Comparison of ENCODE assay signal across 19 cellular contexts in the genomic region with DNA sequence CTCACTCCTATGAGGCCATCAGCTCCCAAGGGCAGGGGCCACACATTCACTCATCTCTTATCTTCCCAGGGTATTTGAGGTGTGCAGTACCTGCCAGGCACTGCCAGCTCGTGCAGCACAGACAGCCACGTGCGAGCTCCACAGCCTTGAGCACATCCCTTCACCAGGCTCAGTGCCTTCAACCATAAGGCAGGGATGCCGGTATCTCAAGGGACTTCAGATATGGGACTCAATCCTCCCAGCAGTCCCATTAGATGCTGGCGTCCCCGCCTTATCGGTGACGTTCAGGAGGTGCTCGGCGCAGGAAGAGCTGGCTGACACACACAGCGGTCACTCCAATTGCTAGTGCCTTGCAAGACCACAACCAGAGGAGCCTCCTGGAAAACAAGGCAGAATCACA. TPM values are rescaled to one million over a fixed set of nuclear protein-coding genes. Genes with fewer than 3 reads are reported as not detected.
DNase-seq lines count a peak whose midpoint lies in the region; FAIRE-seq and TF ChIP-seq lines count a peak whose summit lies in the region.
"Had no signal": no experiment of that assay in that cellular context is flagged by ENCODE, and none has a peak within 500 bp of the region (broad histone marks: within the 10 kb centered on the region; RNA-seq: fewer than 3 reads in every experiment).

No MANE protein-coding gene starts in this region.

- H4K20me1 ChIP-seq in H1 (replicated peaks in 1 of 2; ENCODE audit: control insufficient read depth in 1 of 2, insufficient read depth in 2 of 2, low read length in 2 of 2), result peaks cover 18 to 36% of the 10 kb centered on the region in 2 experiments

- no peak overlapping the region for H2BK15ac ChIP-seq in H1 (ENCODE audit: low read length)

- no peak overlapping the region for H4K5ac ChIP-seq in H1 (ENCODE audit: insufficient read length, low read depth, low read length)

- H4K8ac ChIP-seq in H1 (ENCODE audit: extremely low read depth, insufficient read depth, low read length), result peak overlapping the region; percentile 69

- H3K4ac ChIP-seq in H1 (replicated peaks; ENCODE audit: insufficient read length, low read depth, low read length), result no peak overlapping the region

- H3K36me3 ChIP-seq in Peyer's patch (peaks cover 0 to 87% (median 7%) of the 10 kb centered on the region in 3 donors), H1 (ENCODE audit: control insufficient read depth in 2 of 4, insufficient read depth in 4 of 4, low read length in 3 of 4) (peaks cover 54 to 100% (median 87%) of the 10 kb centered on the region in 4 experiments)

- no peak overlapping the region for H3K4me2 ChIP-seq in H1 (ENCODE audit: insufficient read depth in 1 of 2, low read depth in 2 of 2, low read length in 2 of 2)

- H3K4me3 ChIP-seq in Peyer's patch, result no peak overlapping the region
- H3K4me3 ChIP-seq in H1 (ENCODE audit: extremely low read depth in 1 of 4, insufficient read depth in 2 of 4, low read depth in 3 of 4, low read length in 4 of 4), result no peak overlapping the region
- H3K4me3 ChIP-seq: tibial artery had no signal

- no peak overlapping the region for H2AK5ac ChIP-seq in H1 (ENCODE audit: low read depth, low read length)

- no peak overlapping the region for H3K4me3 Mint-ChIP-seq in T-helper 1 cell treated with Interleukin-12 subunit alpha and Interleukin-12 subunit beta and Interleukin-4 antibody, amounts not matched to agents 30 μg/mL and 1 μg/mL, for 36 hours
- H3K4me3 Mint-ChIP-seq in progenitor cell of endocrine pancreas (ENCODE audit: low read depth), result no peak overlapping the region
- H3K4me3 Mint-ChIP-seq: nephron had no signal

- TF ChIP-seq CTCF in Peyer's patch (IDR thresholded peaks at IDR 0.05), result no peak
- no peak for TF ChIP-seq CTCF in H1 (IDR thresholded peaks at IDR 0.05; ENCODE audit: control extremely low read depth in 1 of 3, insufficient read depth in 1 of 3, low read depth in 1 of 3, low read length in 3 of 3)
- TF ChIP-seq CTCF in progenitor cell of endocrine pancreas (IDR thresholded peaks at IDR 0.05; ENCODE audit: unreplicated experiment), result no peak

- no peaks in the 10 kb centered on the region for H3K9me3 ChIP-seq in Peyer's patch
- no peaks in the 10 kb centered on the region for H3K9me3 ChIP-seq in H1 (ENCODE audit: insufficient read depth in 2 of 2, low read depth in 1 of 2, low read length in 1 of 2)
- H3K9me3 ChIP-seq: tibial artery had no signal

- H2BK5ac ChIP-seq in H1 (ENCODE audit: low read depth, low read length), result peak overlapping the region; percentile 38; the same call in 1 of the 2 replicates

- POLR2A ChIA-PET in H1 (lab: Charles Lee; ENCODE audit: partially characterized antibody), result interaction anchor here (0.6 to 4.7 kb wide), 11 partner anchors 8 to 187 kb away, joined by 3 to 20 read pairs (median 4); no protein-coding TSS in a partner anchor

- DNase-seq in T-helper 1 cell (no peak), Peyer's patch (no peak), H1 (ENCODE audit: low read depth in 1 of 2, low spot score in 2 of 2) (no peak), progenitor cell of endocrine pancreas (ENCODE audit: low spot score, unreplicated experiment) (no peak), 8988T (no peak), NCI-H146 treated with DMSO at 0.1 percent for 48 hours (lab: John Stamatoyannopoulos, UW; ENCODE audit: unreplicated experiment) (no peak), HK-2 (ENCODE audit: unreplicated experiment) (no peak)
- DNase-seq: cortex of kidney, foreskin melanocyte, NCI-H1092 treated with DMSO at 0.1 percent for 48 hours, NCI-H510A, SHP77 treated with DMSO at 0.1 percent for 48 hours, WERI-Rb-1 had no signal

- no peak overlapping the region for H3K14ac ChIP-seq in H1 (ENCODE audit: insufficient read length)

- H2BK20ac ChIP-seq in H1 (ENCODE audit: low read length), result no peak overlapping the region

- H3K4me1 ChIP-seq in Peyer's patch (peaks cover 0 to 10% (median 0%) of the 10 kb centered on the region in 4 donors), H1 (replicated peaks in 1 of 4; ENCODE audit: control insufficient read depth in 3 of 4, insufficient read depth in 4 of 4, low read length in 3 of 4) (peaks cover 0 to 5% (median 0%) of the 10 kb centered on the region in 4 experiments; a peak in 2 of 7 replicates)
- H3K4me1 ChIP-seq: tibial artery had no signal

- H3K27me3 ChIP-seq in Peyer's patch (no peaks in the 10 kb centered on the region), H1 (replicated peaks in 1 of 4; ENCODE audit: control insufficient read depth in 3 of 4, extremely low read depth in 1 of 4, insufficient read depth in 3 of 4, low read length in 3 of 4) (no peaks in the 10 kb centered on the region)
- H3K27me3 ChIP-seq: tibial artery had no signal

- CTCF ChIA-PET in H1 (lab: Charles Lee; ENCODE audit: partially characterized antibody), result interaction anchor here (1.1 to 3.6 kb wide), 10 partner anchors 7 to 200 kb away, joined by 3 to 19 read pairs (median 5); no protein-coding TSS in a partner anchor

- peaks cover 13% of the 10 kb centered on the region for H3K79me1 ChIP-seq in H1 (ENCODE audit: low read depth, low read length)

- H3K27ac Mint-ChIP-seq in T-helper 1 cell treated with Interleukin-12 subunit alpha and Interleukin-12 subunit beta and Interleukin-4 antibody, amounts not matched to agents 30 μg/mL and 1 μg/mL, for 36 hours, result peak overlapping the region; percentile 64
- H3K27ac Mint-ChIP-seq in progenitor cell of endocrine pancreas, result peak overlapping the region; percentile 62

- H3K27me3 Mint-ChIP-seq in T-helper 1 cell treated with Interleukin-12 subunit alpha and Interleukin-12 subunit beta and Interleukin-4 antibody, amounts not matched to agents 30 μg/mL and 1 μg/mL, for 36 hours (ENCODE audit: low read depth), result no peaks in the 10 kb centered on the region
- H3K27me3 Mint-ChIP-seq in progenitor cell of endocrine pancreas, result no peaks in the 10 kb centered on the region
- H3K27me3 Mint-ChIP-seq: activated naive CD4-positive, alpha-beta T cell treated with anti-CD3 and anti-CD28 coated beads, Interleukin-2, amount 50 U/mL, for 24 hours had no signal

- H3K36me3 Mint-ChIP-seq in T-helper 1 cell treated with Interleukin-12 subunit alpha and Interleukin-12 subunit beta and Interleukin-4 antibody, amounts not matched to agents 30 μg/mL and 1 μg/mL, for 36 hours (ENCODE audit: low read depth), result peaks cover 66% of the 10 kb centered on the region
- H3K36me3 Mint-ChIP-seq in progenitor cell of endocrine pancreas (ENCODE audit: insufficient read depth), result peaks cover 64% of the 10 kb centered on the region

- no peak overlapping the region for H4K91ac ChIP-seq in H1 (replicated peaks; ENCODE audit: insufficient read length, low read length)

- H3K23ac ChIP-seq in H1 (ENCODE audit: insufficient read length), result no peak overlapping the region

- no peak overlapping the region for H2BK120ac ChIP-seq in H1 (replicated peaks; ENCODE audit: low read depth, low read length)

- no peak overlapping the region for H2BK12ac ChIP-seq in H1 (ENCODE audit: low read depth, low read length)

- FAIRE-seq in H1 (lab: Jason Lieb, UNC), result no peak
- FAIRE-seq: kidney had no signal

- no peak for TF ChIP-seq EP300 in H1 (IDR thresholded peaks at IDR 0.05; ENCODE audit: borderline replicate concordance in 1 of 2, low read depth in 2 of 2, low read length in 2 of 2)

- H3K56ac ChIP-seq in H1 (replicated peaks; ENCODE audit: insufficient read length, low read depth, low read length), result no peak overlapping the region

- WGBS in H1 (ENCODE audit: extremely low coverage in 1 of 2, insufficient coverage in 1 of 2, insufficient read length in 1 of 2, insufficient replicate concordance in 2 of 2, low coverage in 1 of 2, low lambda C conversion rate in 2 of 2, missing lambda C conversion rate in 1 of 2), 2 experiments, result 97% methylated on average over 11 of the region's 11 CpGs; no CpG with 5 or more reads in 1 of the 2 experiments

- TF ChIP-seq RAD21 in H1 (IDR thresholded peaks at IDR 0.05 in 1 of 2, conservative IDR thresholded peaks at IDR 0.05 in 1 of 2; ENCODE audit: low read depth in 2 of 2, low read length in 2 of 2), result no peak

- no peaks in the 10 kb centered on the region for H3K9me3 Mint-ChIP-seq in T-helper 1 cell treated with Interleukin-12 subunit alpha and Interleukin-12 subunit beta and Interleukin-4 antibody, amounts not matched to agents 30 μg/mL and 1 μg/mL, for 36 hours
- H3K9me3 Mint-ChIP-seq in progenitor cell of endocrine pancreas (ENCODE audit: low read depth), result no peaks in the 10 kb centered on the region
- H3K9me3 Mint-ChIP-seq: activated naive CD4-positive, alpha-beta T cell treated with anti-CD3 and anti-CD28 coated beads, Interleukin-2, amount 50 U/mL, for 24 hours; nephron had no signal

- H3K23me2 ChIP-seq in H1 (ENCODE audit: low read depth, low read length), result no peaks in the 10 kb centered on the region; the same call in 1 of the 2 replicates

- no peak overlapping the region for H2AFZ ChIP-seq in H1 (ENCODE audit: low read length)

- no peak overlapping the region for H3K18ac ChIP-seq in H1 (ENCODE audit: extremely low read depth, low read length)

- peaks cover 0 to 31% of the 10 kb centered on the region in 2 experiments; a peak in 3 of 4 replicates for H3K79me2 ChIP-seq in H1 (ENCODE audit: control insufficient read depth in 1 of 2, insufficient read depth in 2 of 2, low read length in 2 of 2)

- no peak for TF ChIP-seq POLR2A in Peyer's patch (IDR thresholded peaks at IDR 0.05)
- no peak for TF ChIP-seq POLR2A in H1 (IDR thresholded peaks at IDR 0.05; ENCODE audit: control extremely low read depth in 1 of 2, low read depth in 2 of 2, low read length in 2 of 2)

- H3K27ac ChIP-seq in Peyer's patch (peak overlapping the region in 3 of 4 donors; percentile 23 to 91 (median 78)), H1 (ENCODE audit: low read depth, low read length) (no peak overlapping the region)
- H3K27ac ChIP-seq: 22Rv1, tibial artery, WERI-Rb-1 had no signal

- peaks cover 38% of the 10 kb centered on the region for H3K4me1 Mint-ChIP-seq in T-helper 1 cell treated with Interleukin-12 subunit alpha and Interleukin-12 subunit beta and Interleukin-4 antibody, amounts not matched to agents 30 μg/mL and 1 μg/mL, for 36 hours (ENCODE audit: low read depth)
- H3K4me1 Mint-ChIP-seq in progenitor cell of endocrine pancreas (ENCODE audit: low read depth), result peaks cover 14% of the 10 kb centered on the region

- no peak overlapping the region for H3K9ac ChIP-seq in H1 (replicated peaks in 1 of 4; ENCODE audit: extremely low read depth in 1 of 4, low read depth in 3 of 4, low read length in 3 of 4)

RNA-seq across cellular contexts. Expression of a gene that starts 47.0 kb away (rescaled TPM):
- total RNA-seq in Peyer's patch (100 to 1,000 TPM; 201 to 515 (median 470) TPM), progenitor cell of endocrine pancreas (258 and 274 TPM in 2 replicates)
- 286 and 287 TPM in 2 replicates for total RNA-seq in H1 (2021; fragmentation: NEBNext Ultra II Directional; extraction: Animal tissue kit (Norgen Biotek cat#: 25700))
- 122 and 138 TPM in 2 replicates for polyA plus RNA-seq in H1 (2011; rRNA removed)
- polyA plus RNA-seq in H1 (2011; cell fraction: cytosol; rRNA removed), result 180 TPM
- polyA plus RNA-seq in H1 (2011; cell fraction: nucleus; rRNA removed), result 214 TPM
- polyA plus RNA-seq in H1 (2012, experiment 1 of 2), result 182 to 212 TPM (median 197 TPM) in 4 replicates
- 94.1 TPM for polyA plus RNA-seq in H1 (2012, experiment 2 of 2)
- polyA plus RNA-seq in H1 (2013, experiment 1 of 2), result 180 TPM
- polyA plus RNA-seq in H1 (2013, experiment 2 of 2), result 182 TPM
- polyA minus RNA-seq in H1 (2011; rRNA and poly(A)+ RNA removed), result 153 and 157 TPM in 2 replicates
- 91.7 TPM for polyA minus RNA-seq in H1 (2011; cell fraction: cytosol; rRNA and poly(A)+ RNA removed)
- polyA minus RNA-seq in H1 (2011; cell fraction: nucleus; rRNA and poly(A)+ RNA removed), result 77.4 TPM
